11 cellular contexts compared by ENCODE assay signal in genomic region chr12:99390707-99391106, GRCh38.
A peak's percentile ranks its signal among the peaks of the same experiment; 100 is the strongest.
DNase-seq lines count a peak whose midpoint lies in the region; ATAC-seq and TF ChIP-seq lines count a peak whose summit lies in the region.
"Had no signal": no experiment of that assay in that cellular context is flagged by ENCODE, and none has a peak within 500 bp of the region (broad histone marks: within the 10 kb centered on the region; RNA-seq: fewer than 3 reads in every experiment).

No MANE protein-coding gene starts in this region.

- peak; percentile 81 to 90 for TF ChIP-seq CTCF in GM23338 (conservative IDR thresholded peaks at IDR 0.05; ENCODE audit: low read depth in 2 of 2)
- peak; percentile 53 for TF ChIP-seq CTCF in kidney epithelial cell (IDR thresholded peaks at IDR 0.05; ENCODE audit: insufficient read depth, low read length, poor library complexity, severe bottlenecking)
- no peak for TF ChIP-seq CTCF in colonic mucosa (IDR thresholded peaks at IDR 0.05)

- no peak overlapping the region for H3K4me3 Mint-ChIP-seq in GM23338
- H3K4me3 Mint-ChIP-seq in activated T-cell treated with anti-CD3 and anti-CD28 coated beads, Interleukin-2, amount 50 U/mL, for 24 hours, result no peak overlapping the region

- no peaks in the 10 kb centered on the region for H3K36me3 Mint-ChIP-seq in GM23338 (ENCODE audit: low read depth)
- no peaks in the 10 kb centered on the region for H3K36me3 Mint-ChIP-seq in activated T-cell treated with anti-CD3 and anti-CD28 coated beads, Interleukin-2, amount 50 U/mL, for 24 hours (ENCODE audit: low read depth)

- intact Hi-C loops in colonic mucosa (cut with DNase I), result no loop called here

- H4K20me1 ChIP-seq in GM23338 (replicated peaks; ENCODE audit: insufficient read depth), result no peaks in the 10 kb centered on the region

- peaks cover 4% of the 10 kb centered on the region for H3K4me1 ChIP-seq in GM23338 (ENCODE audit: insufficient read depth)
- no peaks in the 10 kb centered on the region for H3K4me1 ChIP-seq in SJCRH30
- H3K4me1 ChIP-seq in colonic mucosa, result no peaks in the 10 kb centered on the region
- H3K4me1 ChIP-seq: upper lobe of left lung had no signal

- no peak overlapping the region for H3K4me3 ChIP-seq in GM23338
- H3K4me3 ChIP-seq in SJCRH30, result no peak overlapping the region
- no peak overlapping the region for H3K4me3 ChIP-seq in kidney epithelial cell (ENCODE audit: low read depth, low read length)
- H3K4me3 ChIP-seq in colonic mucosa, result no peak overlapping the region
- H3K4me3 ChIP-seq: upper lobe of left lung had no signal

- no peak overlapping the region for H3K27ac Mint-ChIP-seq in GM23338
- H3K27ac Mint-ChIP-seq in activated T-cell treated with anti-CD3 and anti-CD28 coated beads, Interleukin-2, amount 50 U/mL, for 24 hours, result no peak overlapping the region

- H3F3A ChIP-seq in GM23338 (replicated peaks; ENCODE audit: low read depth), result no peaks in the 10 kb centered on the region

- peaks cover 3% of the 10 kb centered on the region for H3K27me3 Mint-ChIP-seq in GM23338 (ENCODE audit: insufficient read depth, low read depth, poor library complexity)
- H3K27me3 Mint-ChIP-seq in activated T-cell treated with anti-CD3 and anti-CD28 coated beads, Interleukin-2, amount 50 U/mL, for 24 hours, result no peaks in the 10 kb centered on the region

- H3K27me3 ChIP-seq in GM23338 (ENCODE audit: insufficient read depth), result no peaks in the 10 kb centered on the region
- no peaks in the 10 kb centered on the region for H3K27me3 ChIP-seq in SJCRH30
- no peaks in the 10 kb centered on the region for H3K27me3 ChIP-seq in kidney epithelial cell (ENCODE audit: control insufficient read depth, insufficient read depth, low read length)
- H3K27me3 ChIP-seq in colonic mucosa, result no peaks in the 10 kb centered on the region
- H3K27me3 ChIP-seq: upper lobe of left lung had no signal

- DNase-seq in COLO829 (ENCODE audit: low spot score), result peak; percentile 13
- peak; percentile 78 for DNase-seq in GM23338 (ENCODE audit: low spot score)
- peak; percentile 28 to 44 for DNase-seq in SJCRH30
- DNase-seq in kidney epithelial cell (ENCODE audit: low read depth), result no peak
- no peak for DNase-seq in colonic mucosa
- DNase-seq in occipital lobe (lab: John Stamatoyannopoulos, UW), result no peak
- no peak for DNase-seq in activated T-cell treated with anti-CD3 and anti-CD28 coated beads, Interleukin-2, amount 50 U/mL, for 24 hours
- DNase-seq: activated CD8-positive, alpha-beta memory T cell treated with anti-CD3 and anti-CD28 coated beads for 24 hours; NCI-H446 had no signal

- peak; percentile 95 for ATAC-seq in GM23338
- no peak for ATAC-seq in HG03457 (IDR thresholded peaks at IDR 0.05; ENCODE audit: unreplicated experiment)

- H3K4me2 ChIP-seq in GM23338, result no peak overlapping the region

- no peaks in the 10 kb centered on the region for H3K36me3 ChIP-seq in GM23338 (ENCODE audit: insufficient read depth)
- no peaks in the 10 kb centered on the region for H3K36me3 ChIP-seq in SJCRH30
- H3K36me3 ChIP-seq in kidney epithelial cell (ENCODE audit: control insufficient read depth, insufficient read depth, low read length), result no peaks in the 10 kb centered on the region
- no peaks in the 10 kb centered on the region for H3K36me3 ChIP-seq in colonic mucosa
- H3K36me3 ChIP-seq: upper lobe of left lung had no signal

- no peaks in the 10 kb centered on the region for H3K9me3 ChIP-seq in SJCRH30 (replicated peaks)
- H3K9me3 ChIP-seq in colonic mucosa, result no peaks in the 10 kb centered on the region
- H3K9me3 ChIP-seq: upper lobe of left lung had no signal

- no peak overlapping the region for H2AFZ ChIP-seq in GM23338

- no peak overlapping the region for H3K9ac ChIP-seq in colonic mucosa (ENCODE audit: low read depth in 2 of 2, low read length in 2 of 2)

- H3K9me3 Mint-ChIP-seq in GM23338, result no peaks in the 10 kb centered on the region
- no peaks in the 10 kb centered on the region for H3K9me3 Mint-ChIP-seq in activated T-cell treated with anti-CD3 and anti-CD28 coated beads, Interleukin-2, amount 50 U/mL, for 24 hours

- H3K27ac ChIP-seq in GM23338 (ENCODE audit: low read depth) (no peak overlapping the region), SJCRH30 (no peak overlapping the region), colonic mucosa (no peak overlapping the region)
- H3K27ac ChIP-seq: upper lobe of left lung had no signal

- peaks cover 6% of the 10 kb centered on the region for H3K4me1 Mint-ChIP-seq in GM23338
- no peaks in the 10 kb centered on the region for H3K4me1 Mint-ChIP-seq in activated T-cell treated with anti-CD3 and anti-CD28 coated beads, Interleukin-2, amount 50 U/mL, for 24 hours (ENCODE audit: low read depth)

- no peaks in the 10 kb centered on the region for H3K79me2 ChIP-seq in GM23338 (replicated peaks; ENCODE audit: insufficient read depth)

- H3K9me2 ChIP-seq in GM23338 (ENCODE audit: insufficient read depth), result no peaks in the 10 kb centered on the region

TF ChIP-seq in GM23338, 12 proteins besides CTCF, POLR2A, EP300 and RAD21:
- no peak for TF ChIP-seq STAT1 (IDR thresholded peaks at IDR 0.05; ENCODE audit: unreplicated experiment)
TF ChIP-seq in GM23338: peak in this region for 0.

Comparison
In these comparisons a context has a peak if more than half of its experiments do, and no peak if none do; other contexts are left out.
1. DNase-seq: peak in COLO829 (single experiment), GM23338 (single experiment) and SJCRH30 (2 of 2); none in kidney epithelial cell (single experiment), colonic mucosa (single experiment), occipital lobe (single experiment) and activated T-cell treated with anti-CD3 and anti-CD28 coated beads, Interleukin-2, amount 50 U/mL, for 24 hours (single experiment).